10 cellular contexts compared by ENCODE assay signal in the genomic region with DNA sequence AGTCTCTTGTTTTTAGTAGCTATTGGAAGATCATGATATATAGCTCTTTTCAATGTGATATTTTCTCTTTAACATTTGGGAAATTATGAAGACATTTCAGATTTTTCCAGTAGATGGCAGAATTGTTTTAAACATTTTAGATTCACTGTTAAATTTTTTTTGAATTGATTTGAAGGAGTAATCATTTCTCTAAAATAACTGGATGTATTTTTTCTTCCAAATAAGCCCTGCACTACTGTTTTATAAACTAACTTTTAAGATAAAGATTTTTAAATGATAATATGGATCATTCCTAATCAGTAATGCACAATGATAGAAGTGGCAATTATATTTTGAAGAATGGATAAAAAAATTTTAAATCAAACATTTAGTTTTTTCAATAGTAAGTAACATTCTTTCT. TPM values are rescaled to one million over a fixed set of nuclear protein-coding genes. Genes with fewer than 3 reads are reported as not detected.
DNase-seq lines count a peak whose midpoint lies in the region; ATAC-seq and TF ChIP-seq lines count a peak whose summit lies in the region.
"Had no signal": no experiment of that assay in that cellular context is flagged by ENCODE, and none has a peak within 500 bp of the region (broad histone marks: within the 10 kb centered on the region; RNA-seq: fewer than 3 reads in every experiment).

No MANE protein-coding gene starts in this region.

- no peak overlapping the region for H3K4me2 ChIP-seq in OCI-LY3 (ENCODE audit: low read length)

- TF ChIP-seq CTCF in heart left ventricle (IDR thresholded peaks at IDR 0.05) (peak in 11 of 12 donors; percentile 14 to 55 (median 42)), OCI-LY3 (IDR thresholded peaks at IDR 0.05; ENCODE audit: low read depth, low read length) (peak; percentile 41), fibroblast of mammary gland (conservative IDR thresholded peaks at IDR 0.05; ENCODE audit: control insufficient read depth, insufficient read depth, low read depth, low read length) (peak; percentile 19), upper lobe of right lung (IDR thresholded peaks at IDR 0.05) (peak; percentile 28)

- H3K36me3 ChIP-seq in heart left ventricle (no peaks in the 10 kb centered on the region), OCI-LY3 (replicated peaks; ENCODE audit: low read depth, low read length) (no peaks in the 10 kb centered on the region), upper lobe of right lung (no peaks in the 10 kb centered on the region), aorta (ENCODE audit: control insufficient read depth in 1 of 2, insufficient read depth in 2 of 2, low read length in 1 of 2) (no peaks in the 10 kb centered on the region)

- intact Hi-C loops in heart left ventricle (cut with DNase I) (loop anchor here in 7 of 10 donors (2.0 to 10.0 kb wide), 6 partner anchors 696 to 976 kb away; no protein-coding TSS in a partner anchor), Right ventricle myocardium inferior (cut with DNase I) (loop anchor here (5.0 to 10.0 kb wide), 3 partner anchors 698 to 973 kb away; no protein-coding TSS in a partner anchor), upper lobe of right lung (cut with DNase I) (no loop called here), aorta (cut with DNase I) (loop anchor here in 1 of 2 donors (5.0 to 10.0 kb wide), 2 partner anchors 366 to 1183 kb away; no protein-coding TSS in a partner anchor)

- H3K79me2 ChIP-seq in OCI-LY3 (ENCODE audit: low read length) = peaks cover 21% of the 10 kb centered on the region

- no peak overlapping the region for H3K9ac ChIP-seq in OCI-LY3 (ENCODE audit: low read length)

- H3K4me3 ChIP-seq in heart left ventricle (no peak overlapping the region), OCI-LY3 (ENCODE audit: low read length) (no peak overlapping the region), fibroblast of mammary gland (ENCODE audit: control insufficient read depth, low read depth, low read length) (no peak overlapping the region), upper lobe of right lung (no peak overlapping the region), aorta (ENCODE audit: low read length in 2 of 2) (no peak overlapping the region)

- TF ChIP-seq POLR2A in heart left ventricle (IDR thresholded peaks at IDR 0.05) = no peak

- ATAC-seq in heart left ventricle (no peak), Right ventricle myocardium inferior (no peak), upper lobe of right lung (no peak), aorta (ENCODE audit: low FRiP score) (no peak), HG03135 (IDR thresholded peaks at IDR 0.05; ENCODE audit: unreplicated experiment) (no peak), GM19452 (IDR thresholded peaks at IDR 0.05; ENCODE audit: unreplicated experiment) (no peak)
- ATAC-seq: activated naive CD4-positive, alpha-beta T cell treated with anti-CD3 and anti-CD28 coated beads, Interleukin-2, amount 50 U/mL, for 72 hours had no signal

- H3K27me3 ChIP-seq in heart left ventricle (no peaks in the 10 kb centered on the region), OCI-LY3 (ENCODE audit: low read depth, low read length) (no peaks in the 10 kb centered on the region), upper lobe of right lung (no peaks in the 10 kb centered on the region), aorta (ENCODE audit: control insufficient read depth in 1 of 2, insufficient read depth in 2 of 2, low read length in 1 of 2) (no peaks in the 10 kb centered on the region)

- H2AFZ ChIP-seq in OCI-LY3 (ENCODE audit: low read depth, low read length) = no peak overlapping the region

- peaks cover 0 to 14% (median 0%) of the 10 kb centered on the region in 12 donors for H3K4me1 ChIP-seq in heart left ventricle
- H3K4me1 ChIP-seq in OCI-LY3 (ENCODE audit: low read length) = peaks cover 6% of the 10 kb centered on the region
- no peaks in the 10 kb centered on the region for H3K4me1 ChIP-seq in upper lobe of right lung
- no peaks in the 10 kb centered on the region for H3K4me1 ChIP-seq in aorta (ENCODE audit: control insufficient read depth in 1 of 2, insufficient read depth in 2 of 2, low read length in 2 of 2)

- H3K27ac ChIP-seq in heart left ventricle = no peak overlapping the region
- no peak overlapping the region for H3K27ac ChIP-seq in OCI-LY3 (ENCODE audit: low read length)
- no peak overlapping the region for H3K27ac ChIP-seq in upper lobe of right lung
- H3K27ac ChIP-seq in aorta (ENCODE audit: low read depth in 1 of 2, low read length in 2 of 2) = no peak overlapping the region

- H3K9me3 ChIP-seq in heart left ventricle = peaks cover 0 to 13% (median 3%) of the 10 kb centered on the region in 12 donors
- no peaks in the 10 kb centered on the region for H3K9me3 ChIP-seq in OCI-LY3 (ENCODE audit: insufficient read depth, low read length)
- no peaks in the 10 kb centered on the region for H3K9me3 ChIP-seq in upper lobe of right lung
- H3K9me3 ChIP-seq in aorta (ENCODE audit: control insufficient read depth, low read length) = no peaks in the 10 kb centered on the region

- no peaks in the 10 kb centered on the region for H4K20me1 ChIP-seq in OCI-LY3 (ENCODE audit: insufficient read depth, low read length)

- DNase-seq in heart left ventricle = no peak
- DNase-seq in Right ventricle myocardium inferior (ENCODE audit: missing footprints) = no peak
- DNase-seq in fibroblast of mammary gland (ENCODE audit: low read depth) = peak; percentile 49
- DNase-seq in upper lobe of right lung = no peak
- no peak for DNase-seq in aorta
- DNase-seq: GF-D8 had no signal

RNA-seq across cellular contexts. Expression of gene NDUFAF2, which starts 14.2 kb away (rescaled TPM):
- total RNA-seq in heart left ventricle = 10 to 100 TPM; 22.9 to 50.1 (median 34.4) TPM
- 10 to 100 TPM; 83.6 to 87.7 TPM for polyA plus RNA-seq in heart left ventricle
- 42.6 TPM for total RNA-seq in Right ventricle myocardium inferior
- 17.9 TPM for total RNA-seq in upper lobe of right lung
- 10 to 100 TPM; 26.1 to 32.1 TPM for total RNA-seq in aorta
- polyA plus RNA-seq in aorta = 10 to 100 TPM; 64.0 to 96.5 TPM

RNA-seq across cellular contexts. Expression of gene ERCC8, which starts 14.3 kb away (rescaled TPM):
- total RNA-seq in heart left ventricle = 10 to 100 TPM in 1 of 9 donors, 1 to 10 TPM in 8; 5.0 to 10.1 (median 6.1) TPM
- 1 to 10 TPM; 3.0 to 6.4 TPM for polyA plus RNA-seq in heart left ventricle
- 4.2 TPM for total RNA-seq in Right ventricle myocardium inferior
- total RNA-seq in upper lobe of right lung = 9.1 TPM
- 10 to 100 TPM in 1 of 2 donors, 1 to 10 TPM in 1; 9.7 to 10.4 TPM for total RNA-seq in aorta
- polyA plus RNA-seq in aorta = 1 to 10 TPM; 6.8 to 7.0 TPM
